ENCODE assay signal across 1 cellular context in genomic region chr2:62382122-62382521, GRCh38.
TF ChIP-seq lines count a peak whose summit lies in the region.

No MANE protein-coding gene starts in this region.

TF ChIP-seq in HepG2, 621 proteins besides CTCF, POLR2A, EP300 and RAD21 (continued from another document):
- TF ChIP-seq, protein P1, sequence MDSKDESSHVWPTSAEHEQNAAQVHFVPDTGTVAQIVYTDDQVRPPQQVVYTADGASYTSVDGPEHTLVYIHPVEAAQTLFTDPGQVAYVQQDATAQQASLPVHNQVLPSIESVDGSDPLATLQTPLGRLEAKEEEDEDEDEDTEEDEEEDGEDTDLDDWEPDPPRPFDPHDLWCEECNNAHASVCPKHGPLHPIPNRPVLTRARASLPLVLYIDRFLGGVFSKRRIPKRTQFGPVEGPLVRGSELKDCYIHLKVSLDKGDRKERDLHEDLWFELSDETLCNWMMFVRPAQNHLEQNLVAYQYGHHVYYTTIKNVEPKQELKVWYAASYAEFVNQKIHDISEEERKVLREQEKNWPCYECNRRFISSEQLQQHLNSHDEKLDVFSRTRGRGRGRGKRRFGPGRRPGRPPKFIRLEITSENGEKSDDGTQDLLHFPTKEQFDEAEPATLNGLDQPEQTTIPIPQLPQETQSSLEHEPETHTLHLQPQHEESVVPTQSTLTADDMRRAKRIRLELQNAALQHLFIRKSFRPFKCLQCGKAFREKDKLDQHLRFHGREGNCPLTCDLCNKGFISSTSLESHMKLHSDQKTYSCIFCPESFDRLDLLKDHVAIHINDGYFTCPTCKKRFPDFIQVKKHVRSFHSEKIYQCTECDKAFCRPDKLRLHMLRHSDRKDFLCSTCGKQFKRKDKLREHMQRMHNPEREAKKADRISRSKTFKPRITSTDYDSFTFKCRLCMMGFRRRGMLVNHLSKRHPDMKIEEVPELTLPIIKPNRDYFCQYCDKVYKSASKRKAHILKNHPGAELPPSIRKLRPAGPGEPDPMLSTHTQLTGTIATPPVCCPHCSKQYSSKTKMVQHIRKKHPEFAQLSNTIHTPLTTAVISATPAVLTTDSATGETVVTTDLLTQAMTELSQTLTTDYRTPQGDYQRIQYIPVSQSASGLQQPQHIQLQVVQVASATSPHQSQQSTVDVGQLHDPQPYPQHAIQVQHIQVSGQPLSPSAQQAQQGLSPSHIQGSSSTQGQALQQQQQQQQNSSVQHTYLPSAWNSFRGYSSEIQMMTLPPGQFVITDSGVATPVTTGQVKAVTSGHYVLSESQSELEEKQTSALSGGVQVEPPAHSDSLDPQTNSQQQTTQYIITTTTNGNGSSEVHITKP (CRISPR knock-in tag; IDR thresholded peaks at IDR 0.05; ENCODE audit: low read depth): no peak
- TF ChIP-seq DRAP1 (CRISPR knock-in tag; IDR thresholded peaks at IDR 0.05) (no peak), SMYD3 (CRISPR knock-in tag; IDR thresholded peaks at IDR 0.05) (no peak), ZNF564 (CRISPR knock-in tag; IDR thresholded peaks at IDR 0.05) (no peak), SALL2 (CRISPR knock-in tag; IDR thresholded peaks at IDR 0.05) (no peak), TCF12 (IDR thresholded peaks at IDR 0.05) (no peak), TCF12 (CRISPR knock-in tag; IDR thresholded peaks at IDR 0.05) (no peak), SMAD9 (CRISPR knock-in tag; IDR thresholded peaks at IDR 0.05) (no peak)
